21 cellular contexts compared by ENCODE assay signal in genomic region chr22:50401907-50402306, GRCh38.
"Had no signal": no experiment of that assay in that cellular context is flagged by ENCODE, and none has a peak within 500 bp of the region (broad histone marks: within the 10 kb centered on the region; RNA-seq: fewer than 3 reads in every experiment).

No MANE protein-coding gene starts in this region.

- H3K4me3 Mint-ChIP-seq: activated CD4-positive, alpha-beta T cell treated with anti-CD3 and anti-CD28 coated beads, Interleukin-2, amount 10 ng/mL, durations not matched to agents 7 days and 5 days; activated CD8-positive, alpha-beta T cell treated with anti-CD3 and anti-CD28 coated beads, Interleukin-2, amount 10 ng/mL, durations not matched to agents 7 days and 5 days; activated naive CD4-positive, alpha-beta T cell treated with anti-CD3 and anti-CD28 coated beads for 36 hours; activated T-cell treated with anti-CD3 and anti-CD28 coated beads, Interleukin-2, amount 50 U/mL, for 24 hours; central memory CD8-positive, alpha-beta T cell; memory B cell; naive thymus-derived CD4-positive, alpha-beta T cell had no signal

- H3K36me3 ChIP-seq: colonic mucosa had no signal

- H3K27ac ChIP-seq: colonic mucosa, neutrophil, parathyroid adenoma, tibial artery had no signal

- H3K27me3 Mint-ChIP-seq: activated CD4-positive, alpha-beta T cell treated with anti-CD3 and anti-CD28 coated beads, Interleukin-2, amount 10 ng/mL, durations not matched to agents 7 days and 5 days; activated T-cell treated with anti-CD3 and anti-CD28 coated beads, Interleukin-2, amount 50 U/mL, for 24 hours; central memory CD8-positive, alpha-beta T cell; memory B cell; naive thymus-derived CD4-positive, alpha-beta T cell had no signal

- H3K9ac ChIP-seq: parathyroid adenoma had no signal

- H3K9me3 Mint-ChIP-seq: activated CD4-positive, alpha-beta T cell treated with anti-CD3 and anti-CD28 coated beads, Interleukin-2, amount 10 ng/mL, durations not matched to agents 7 days and 5 days; activated naive CD4-positive, alpha-beta T cell treated with anti-CD3 and anti-CD28 coated beads for 36 hours; activated T-cell treated with anti-CD3 and anti-CD28 coated beads, Interleukin-2, amount 50 U/mL, for 24 hours; central memory CD8-positive, alpha-beta T cell; memory B cell had no signal

- H3K4me1 ChIP-seq: colonic mucosa, parathyroid adenoma, tibial artery had no signal

- H3K27me3 ChIP-seq: colonic mucosa, neutrophil, tibial artery had no signal

- ATAC-seq: activated CD4-positive, CD25-positive, alpha-beta regulatory T cell treated with anti-CD3 and anti-CD28 coated beads, Interleukin-2, amount 50 U/mL, for 24 hours; activated CD8-positive, alpha-beta T cell treated with anti-CD3 and anti-CD28 coated beads, Interleukin-2, amount 10 ng/mL, durations not matched to agents 7 days and 5 days; esophagus mucosa; left ventricle myocardium superior; naive thymus-derived CD4-positive, alpha-beta T cell; sciatic nerve had no signal

- H3K9me3 ChIP-seq: colonic mucosa, neutrophil, tibial artery had no signal

- DNase-seq: activated CD4-positive, alpha-beta T cell treated with anti-CD3 and anti-CD28 coated beads, Interleukin-2, amount 10 ng/mL, durations not matched to agents 7 days and 5 days; activated CD8-positive, alpha-beta T cell treated with anti-CD3 and anti-CD28 coated beads, Interleukin-2, amount 10 ng/mL, durations not matched to agents 7 days and 5 days; activated naive CD4-positive, alpha-beta T cell treated with anti-CD3 and anti-CD28 coated beads for 36 hours; activated T-cell treated with anti-CD3 and anti-CD28 coated beads, Interleukin-2, amount 50 U/mL, for 24 hours; aorta; colonic mucosa; left ventricle myocardium superior; naive thymus-derived CD4-positive, alpha-beta T cell; stimulated activated CD4-positive, alpha-beta T cell treated with anti-CD3 and anti-CD28 coated beads, Interleukin-4, amount 100 ng/mL, for 24 hours; stimulated activated naive CD4-positive, alpha-beta T cell treated with Interleukin-2 at 50 U/mL for 16 hours; substantia nigra; T-helper 9 cell; tibial artery had no signal

- H3K4me2 ChIP-seq: smooth muscle cell had no signal

- H3K27ac Mint-ChIP-seq: activated CD4-positive, alpha-beta T cell treated with anti-CD3 and anti-CD28 coated beads, Interleukin-2, amount 10 ng/mL, durations not matched to agents 7 days and 5 days; activated CD8-positive, alpha-beta T cell treated with anti-CD3 and anti-CD28 coated beads, Interleukin-2, amount 10 ng/mL, durations not matched to agents 7 days and 5 days; activated naive CD4-positive, alpha-beta T cell treated with anti-CD3 and anti-CD28 coated beads for 36 hours; activated T-cell treated with anti-CD3 and anti-CD28 coated beads, Interleukin-2, amount 50 U/mL, for 24 hours; memory B cell had no signal

- H3K4me3 ChIP-seq: colonic mucosa, smooth muscle cell, tibial artery had no signal
